ENCODE assay signal across 8 cellular contexts in the genomic region with DNA sequence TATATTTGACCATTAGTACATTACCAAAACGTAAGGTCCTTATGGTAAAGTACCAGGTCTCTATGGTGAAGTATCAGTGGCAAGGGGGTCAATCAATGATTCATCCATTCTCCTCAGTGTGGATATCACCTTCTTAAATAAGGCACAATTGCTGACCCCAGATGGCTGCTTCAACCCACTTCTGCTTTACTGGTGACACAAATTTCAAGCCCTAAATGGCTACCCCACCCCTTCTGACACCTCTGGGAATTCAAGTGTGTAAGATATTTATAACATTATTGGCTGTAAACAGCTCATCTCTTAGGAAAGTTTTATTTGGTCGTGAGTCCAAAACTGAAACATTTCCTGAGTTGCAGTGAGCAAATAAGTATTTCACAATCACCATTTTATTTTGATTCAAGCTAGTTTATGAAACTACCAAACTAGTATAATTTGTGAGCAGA. TPM values are rescaled to one million over a fixed set of nuclear protein-coding genes. Genes with fewer than 3 reads are reported as not detected.
DNase-seq lines count a peak whose midpoint lies in the region; ATAC-seq lines count a peak whose summit lies in the region.

No MANE protein-coding gene starts in this region.

- H3K27me3 Mint-ChIP-seq in dendritic cell treated with granulocyte-macrophage colony-stimulating factor and Interleukin-4, amounts not matched to agents 40 ng/mL and 50 ng/mL, for 4 days, result no peaks in the 10 kb centered on the region

- H3K4me1 ChIP-seq in skeletal muscle satellite cell (ENCODE audit: control insufficient read depth, insufficient read depth, low read length), result peaks cover 31% of the 10 kb centered on the region

- peak; percentile 13 for DNase-seq in NK-92 treated with Interleukin-12 subunit alpha and Interleukin-12 subunit beta, amount 100 ng/mL, for 24 hours (lab: John Stamatoyannopoulos, UW)
- DNase-seq in NK-92 (lab: John Stamatoyannopoulos, UW; ENCODE audit: unreplicated experiment) (no peak), NCI-H146 (lab: John Stamatoyannopoulos, UW) (no peak)
- DNase-seq in stimulated activated CD8-positive, alpha-beta memory T cell treated with anti-CD3 and anti-CD28 coated beads, Interleukin-4, amount 100 ng/mL, for 48 hours, result no peak
- no peak for DNase-seq in activated naive CD4-positive, alpha-beta T cell treated with anti-CD3 and anti-CD28 coated beads, Interleukin-2, amount 50 U/mL, for 72 hours (ENCODE audit: low spot score in 2 of 2)

- no peaks in the 10 kb centered on the region for H3K9me3 ChIP-seq in skeletal muscle satellite cell (replicated peaks; ENCODE audit: low read length)

- peak overlapping the region; percentile 37 for H3K4me3 ChIP-seq in skeletal muscle satellite cell (ENCODE audit: low read length)

- peaks cover 81% of the 10 kb centered on the region for H3K4me1 Mint-ChIP-seq in dendritic cell treated with granulocyte-macrophage colony-stimulating factor and Interleukin-4, amounts not matched to agents 40 ng/mL and 50 ng/mL, for 4 days (ENCODE audit: low read depth)

- H3K36me3 ChIP-seq in skeletal muscle satellite cell (ENCODE audit: insufficient read depth, low read length), result peaks cover 6% of the 10 kb centered on the region

- no peak overlapping the region for H3K4me3 Mint-ChIP-seq in dendritic cell treated with granulocyte-macrophage colony-stimulating factor and Interleukin-4, amounts not matched to agents 40 ng/mL and 50 ng/mL, for 4 days

- peak; percentile 68 for ATAC-seq in HG03565 (IDR thresholded peaks at IDR 0.05; ENCODE audit: unreplicated experiment)
- no peak for ATAC-seq in activated naive CD4-positive, alpha-beta T cell treated with anti-CD3 and anti-CD28 coated beads, Interleukin-2, amount 50 U/mL, for 72 hours

- H3K9ac ChIP-seq in skeletal muscle satellite cell (ENCODE audit: low read depth, low read length), result peak overlapping the region; percentile 49

- peak overlapping the region; percentile 70 for H3K27ac Mint-ChIP-seq in dendritic cell treated with granulocyte-macrophage colony-stimulating factor and Interleukin-4, amounts not matched to agents 40 ng/mL and 50 ng/mL, for 4 days
- H3K27ac Mint-ChIP-seq in activated naive CD4-positive, alpha-beta T cell treated with anti-CD3 and anti-CD28 coated beads, Interleukin-2, amount 50 U/mL, for 72 hours, result no peak overlapping the region

- H3K4me2 ChIP-seq in skeletal muscle satellite cell (ENCODE audit: low read length), result peak overlapping the region; percentile 59

- no peaks in the 10 kb centered on the region for H3K27me3 ChIP-seq in skeletal muscle satellite cell (ENCODE audit: control insufficient read depth, insufficient read depth, low read length)

- H3K9me3 Mint-ChIP-seq in dendritic cell treated with granulocyte-macrophage colony-stimulating factor and Interleukin-4, amounts not matched to agents 40 ng/mL and 50 ng/mL, for 4 days, result no peaks in the 10 kb centered on the region
- H3K9me3 Mint-ChIP-seq in activated naive CD4-positive, alpha-beta T cell treated with anti-CD3 and anti-CD28 coated beads, Interleukin-2, amount 50 U/mL, for 72 hours, result peaks cover 4 to 13% of the 10 kb centered on the region in 2 donors

- intact Hi-C loops in dendritic cell treated with granulocyte-macrophage colony-stimulating factor and Interleukin-4, amounts not matched to agents 40 ng/mL and 50 ng/mL, for 4 days (cut with micrococcal nuclease), result loop anchor here (10.0 kb wide), 1 partner anchor 49 kb away; no protein-coding TSS in a partner anchor

- H3K36me3 Mint-ChIP-seq in dendritic cell treated with granulocyte-macrophage colony-stimulating factor and Interleukin-4, amounts not matched to agents 40 ng/mL and 50 ng/mL, for 4 days (ENCODE audit: low read depth), result peaks cover 11% of the 10 kb centered on the region
- peaks cover 5 to 18% of the 10 kb centered on the region in 2 donors for H3K36me3 Mint-ChIP-seq in activated naive CD4-positive, alpha-beta T cell treated with anti-CD3 and anti-CD28 coated beads, Interleukin-2, amount 50 U/mL, for 72 hours

RNA-seq across cellular contexts. Expression of a gene that starts 7.9 kb away (rescaled TPM):
- total RNA-seq in skeletal muscle satellite cell (2012; rRNA removed), result 3.5 and 5.1 TPM in 2 replicates
- 10 to 100 TPM in 1 of 2 donors, 1 to 10 TPM in 1; 5.5 to 11.4 TPM for total RNA-seq in activated naive CD4-positive, alpha-beta T cell treated with anti-CD3 and anti-CD28 coated beads, Interleukin-2, amount 50 U/mL, for 72 hours

RNA-seq across cellular contexts. Expression of a gene that starts 34.3 kb away (rescaled TPM):
- total RNA-seq in skeletal muscle satellite cell (2012; rRNA removed), result 27.4 and 30.1 TPM in 2 replicates
- total RNA-seq in activated naive CD4-positive, alpha-beta T cell treated with anti-CD3 and anti-CD28 coated beads, Interleukin-2, amount 50 U/mL, for 72 hours, result 10 to 100 TPM; 62.0 to 86.2 TPM
